In genomic region chr4:139176299-139177048, GRCh38 we compare ENCODE assay signal across 1 cellular context.
TF ChIP-seq lines count a peak whose summit lies in the region.

No MANE protein-coding gene starts in this region.

TF ChIP-seq in HepG2, 621 proteins besides CTCF, POLR2A, EP300 and RAD21 (continued from another document):
- no peak for TF ChIP-seq AFF4 (CRISPR knock-in tag; IDR thresholded peaks at IDR 0.05)
- no peak for TF ChIP-seq MIER3 (CRISPR knock-in tag; IDR thresholded peaks at IDR 0.05; ENCODE audit: borderline replicate concordance)
- 0 out of 2 replicates have a peak, but pooled peaks have one; percentile 46 for TF ChIP-seq ZFP36L1 (CRISPR knock-in tag; IDR thresholded peaks at IDR 0.05)
- TF ChIP-seq ZBTB7A (CRISPR knock-in tag; IDR thresholded peaks at IDR 0.05): no peak
- no peak for TF ChIP-seq RERE (CRISPR knock-in tag; IDR thresholded peaks at IDR 0.05; ENCODE audit: low read depth)
- no peak for TF ChIP-seq SMYD3 (CRISPR knock-in tag; IDR thresholded peaks at IDR 0.05)
- no peak for TF ChIP-seq ELF4 (CRISPR knock-in tag; IDR thresholded peaks at IDR 0.05; ENCODE audit: borderline replicate concordance)
- TF ChIP-seq SIX1 (CRISPR knock-in tag; IDR thresholded peaks at IDR 0.05; ENCODE audit: borderline replicate concordance): no peak
- TF ChIP-seq NFE2L1 (CRISPR knock-in tag; IDR thresholded peaks at IDR 0.05; ENCODE audit: borderline replicate concordance): no peak
- no peak for TF ChIP-seq CEBPB (IDR thresholded peaks at IDR 0.05; ENCODE audit: borderline replicate concordance, low read depth, low read length)
- TF ChIP-seq FOSL2 (CRISPR knock-in tag; IDR thresholded peaks at IDR 0.05): peak; percentile 90
- peak; percentile 96 for TF ChIP-seq UBTF (CRISPR knock-in tag; IDR thresholded peaks at IDR 0.05)
- TF ChIP-seq CENPT (CRISPR knock-in tag; IDR thresholded peaks at IDR 0.05; ENCODE audit: low read depth): no peak
- no peak for TF ChIP-seq SNAPC2 (CRISPR knock-in tag; IDR thresholded peaks at IDR 0.05)
- no peak for TF ChIP-seq PHF20 (CRISPR knock-in tag; IDR thresholded peaks at IDR 0.05)
- TF ChIP-seq ZNF513 (CRISPR knock-in tag; conservative IDR thresholded peaks at IDR 0.05): no peak
- TF ChIP-seq AKAP8 (CRISPR knock-in tag; IDR thresholded peaks at IDR 0.05): no peak; the same call in 1 of the 2 replicates
- TF ChIP-seq MED8 (CRISPR knock-in tag; IDR thresholded peaks at IDR 0.05; ENCODE audit: insufficient replicate concordance): no peak
- no peak; the same call in 1 of the 2 replicates for TF ChIP-seq ZSCAN9 (CRISPR knock-in tag; IDR thresholded peaks at IDR 0.05; ENCODE audit: borderline replicate concordance)
- TF ChIP-seq IKZF1 (IDR thresholded peaks at IDR 0.05): no peak
- 0 out of 2 replicates have a peak, but pooled peaks have one; percentile 36 for TF ChIP-seq ZMYM3 (CRISPR knock-in tag; IDR thresholded peaks at IDR 0.05)
